In the genomic region with DNA sequence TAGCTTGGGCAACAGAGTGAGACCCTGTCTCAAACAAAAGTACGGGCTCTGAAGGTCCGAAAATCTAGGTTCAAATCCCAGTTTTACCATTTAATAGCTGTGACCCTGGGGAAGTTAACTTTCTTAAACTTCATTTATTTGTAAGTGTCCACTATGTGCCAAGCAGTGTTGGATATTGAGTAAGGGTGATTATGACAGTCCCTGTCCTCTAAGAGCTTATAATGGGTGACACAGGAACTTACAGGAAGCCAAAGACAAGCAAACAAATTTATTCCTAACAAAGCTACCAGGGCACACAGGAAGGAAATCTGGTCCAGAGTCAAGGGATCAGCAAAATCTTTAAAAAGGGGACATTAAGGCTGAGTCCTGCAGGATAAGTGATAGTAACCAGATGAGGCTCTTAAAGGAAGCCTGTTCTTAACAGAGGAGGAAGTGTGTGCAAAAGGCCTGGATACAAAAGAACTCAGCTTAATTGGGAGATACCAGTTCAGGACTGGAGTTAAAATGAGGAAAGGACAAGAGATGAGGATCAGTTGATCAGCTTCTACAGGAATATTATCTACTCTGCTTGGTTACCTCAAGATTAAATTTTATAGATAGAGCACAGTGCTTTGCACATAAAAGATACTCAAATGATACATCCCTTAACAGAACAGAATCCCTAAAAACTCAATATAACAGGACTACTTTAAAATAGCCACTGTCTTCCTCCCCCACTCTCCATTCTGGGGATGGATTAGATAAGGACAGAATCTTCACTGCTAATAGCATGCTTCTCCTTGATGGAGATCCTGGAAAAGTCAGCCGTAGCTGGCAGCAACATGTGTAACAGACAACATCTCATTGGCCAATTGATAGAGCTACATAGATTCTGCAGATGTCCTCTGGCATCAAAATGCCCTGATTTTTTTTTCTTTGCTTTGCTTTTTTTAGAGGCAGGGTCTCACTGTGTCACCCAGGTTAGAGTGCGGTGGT, we compare ENCODE assay signal across 14 cellular contexts. TPM values are rescaled to one million over a fixed set of nuclear protein-coding genes. Genes with fewer than 3 reads are reported as not detected.
DNase-seq lines count a peak whose midpoint lies in the region; ATAC-seq, FAIRE-seq and TF ChIP-seq lines count a peak whose summit lies in the region.
"Had no signal": no experiment of that assay in that cellular context is flagged by ENCODE, and none has a peak within 500 bp of the region (broad histone marks: within the 10 kb centered on the region; RNA-seq: fewer than 3 reads in every experiment).

No MANE protein-coding gene starts in this region.

- no peak overlapping the region for H2AFZ ChIP-seq in K562 (ENCODE audit: low read depth, low read length)

- H3K9ac ChIP-seq in K562 (ENCODE audit: insufficient read depth in 1 of 2, low read depth in 2 of 2, low read length in 2 of 2) = peak overlapping the region in 1 of 2 experiments; percentile 50; a peak in 1 of 4 replicates
- H3K9ac ChIP-seq: BLaER1 had no signal

- no peaks in the 10 kb centered on the region for H3K27me3 ChIP-seq in BE2C
- no peaks in the 10 kb centered on the region for H3K27me3 ChIP-seq in K562 (ENCODE audit: control insufficient read depth in 2 of 2, insufficient read depth in 2 of 2, low read length in 2 of 2)
- H3K27me3 ChIP-seq: BLaER1 had no signal

- intact Hi-C loops in K562 (cut with micrococcal nuclease) = loop anchor here (5.0 to 10.0 kb wide), 2 partner anchors 77 to 140 kb away; no protein-coding TSS in a partner anchor

- TF ChIP-seq CTCF in BE2C (IDR thresholded peaks at IDR 0.05; ENCODE audit: low read depth, low read length) (no peak), K562 (IDR thresholded peaks at IDR 0.05 in 2 of 3, conservative IDR thresholded peaks at IDR 0.05 in 1 of 3; ENCODE audit: insufficient read depth in 2 of 3, low read depth in 1 of 3, low read length in 3 of 3) (no peak)

- no TSS peak for BruUV-seq in K562 (replicated peaks; lab: Mats Ljungman, UMichigan)

- TF ChIP-seq EP300 in K562 (IDR thresholded peaks at IDR 0.05; ENCODE audit: low read length) = no peak

- H3K27ac ChIP-seq in K562 (ENCODE audit: extremely low read depth, low read depth, low read length) = no peak overlapping the region
- H3K27ac ChIP-seq in mesodermal cell (ENCODE audit: low read depth, low read length, severe bottlenecking) = peak overlapping the region; percentile 70
- H3K27ac ChIP-seq: BLaER1 had no signal

- FAIRE-seq in K562 (lab: Jason Lieb, UNC) = no peak

- no peaks in the 10 kb centered on the region for H3K9me3 ChIP-seq in BE2C
- H3K9me3 ChIP-seq in K562 (replicated peaks; ENCODE audit: control insufficient read depth, insufficient read depth, low read depth, low read length) = no peaks in the 10 kb centered on the region
- H3K9me3 ChIP-seq in mesodermal cell (ENCODE audit: control insufficient read depth, low read length) = no peaks in the 10 kb centered on the region
- H3K9me3 ChIP-seq: BLaER1 had no signal

- H3K36me3 ChIP-seq in BE2C (peaks cover 9% of the 10 kb centered on the region), K562 (ENCODE audit: control insufficient read depth, insufficient read depth, low read length) (peaks cover 63% of the 10 kb centered on the region), mesodermal cell (ENCODE audit: control insufficient read depth, insufficient read depth, low read length) (peaks cover 48% of the 10 kb centered on the region)

- ATAC-seq in K562 (no peak), HG02678 (IDR thresholded peaks at IDR 0.05; ENCODE audit: unreplicated experiment) (no peak), GM19023 (IDR thresholded peaks at IDR 0.05; ENCODE audit: unreplicated experiment) (no peak)
- ATAC-seq: activated CD4-positive, CD25-positive, alpha-beta regulatory T cell treated with anti-CD3 and anti-CD28 coated beads, Interleukin-2, amount 50 U/mL, for 24 hours had no signal

- H3K4me1 ChIP-seq in BE2C (peaks cover 6% of the 10 kb centered on the region), K562 (replicated peaks in 1 of 2; ENCODE audit: control insufficient read depth in 2 of 2, insufficient read depth in 2 of 2, low read length in 2 of 2) (peaks cover 14% of the 10 kb centered on the region in 2 experiments), mesodermal cell (ENCODE audit: control insufficient read depth, insufficient read depth, low read length, poor library complexity, severe bottlenecking) (peaks cover 12% of the 10 kb centered on the region)

- DNase-seq in BE2C (peak; percentile 16), GF-D8 (lab: John Stamatoyannopoulos, UW) (peak; percentile 6), K562 (ENCODE audit: extremely low read depth in 1 of 4, low spot score in 3 of 4) (no peak), HCEC 1CT (no peak)
- DNase-seq: activated naive CD4-positive, alpha-beta T cell; erythroblast; H9; NCI-H2029; NCI-H510A had no signal

- POLR2A ChIA-PET in K562 (lab: Yijun Ruan, JAX) = interaction anchor here (0.7 to 1.6 kb wide), 3 partner anchors 8 to 27 kb away, joined by 3 to 4 read pairs (median 3); no protein-coding TSS in a partner anchor

- CTCF ChIA-PET in K562 (lab: Yijun Ruan, JAX; ENCODE audit: low intra/inter-chr PET ratio) = no interaction called here

- peaks cover 8% of the 10 kb centered on the region for H4K20me1 ChIP-seq in K562 (replicated peaks; ENCODE audit: control insufficient read depth, insufficient read depth, low read length)

- H3K4me3 ChIP-seq in BE2C (ENCODE audit: low read depth, low read length) = no peak overlapping the region
- no peak overlapping the region for H3K4me3 ChIP-seq in K562
- H3K4me3 ChIP-seq in mesodermal cell (ENCODE audit: extremely low read depth, insufficient read depth, low read length, poor library complexity, severe bottlenecking) = no peak overlapping the region
- H3K4me3 ChIP-seq: BLaER1 had no signal

- H3K79me2 ChIP-seq in K562 (ENCODE audit: control insufficient read depth, insufficient read depth, low read length) = peaks cover 97% of the 10 kb centered on the region

- in situ Hi-C loops in K562 (cut with MboI) = no loop called here

- TF ChIP-seq RAD21 in K562 (CRISPR knock-in tag; conservative IDR thresholded peaks at IDR 0.05 in 1 of 2, IDR thresholded peaks at IDR 0.05 in 1 of 2) = no peak

- 78% methylated on average over 4 of the region's 4 CpGs for WGBS in K562 (ENCODE audit: insufficient coverage, low coverage, missing lambda C conversion rate)
- WGBS in mesodermal cell (ENCODE audit: insufficient coverage in 2 of 2), 2 experiments = 91 to 97% methylated on average over 2 to 4 of the region's 4 CpGs

- TF ChIP-seq POLR2A in K562 (conservative IDR thresholded peaks at IDR 0.05) = no peak

- H3K9me1 ChIP-seq in K562 (ENCODE audit: control insufficient read depth, insufficient read depth, low read length) = no peaks in the 10 kb centered on the region

- H3K4me2 ChIP-seq in K562 (ENCODE audit: insufficient read depth, low read length) = no peak overlapping the region
- H3K4me2 ChIP-seq: BLaER1 had no signal

TF ChIP-seq in K562, 482 proteins besides CTCF, POLR2A, EP300 and RAD21:
- TF ChIP-seq SPI1 (IDR thresholded peaks at IDR 0.05; ENCODE audit: borderline replicate concordance, low read depth, low read length) (0 out of 2 replicates have a peak, but pooled peaks have one; percentile 16), EGR1 (conservative IDR thresholded peaks at IDR 0.05) (no peak)

RNA-seq across cellular contexts. Expression of a gene that starts 6.1 kb away (rescaled TPM):
- polyA plus RNA-seq in BE2C (2012; ENCODE audit: insufficient read depth, insufficient read length, low read depth) = 183 TPM
- total RNA-seq in K562 (2011; cell fraction: chromatin; rRNA removed; ENCODE audit: low replicate concordance) = 14.6 and 24.3 TPM in 2 replicates
- 12.3 and 12.6 TPM in 2 replicates for total RNA-seq in K562 (2011; cell fraction: nucleolus; rRNA removed)
- total RNA-seq in K562 (2011; cell fraction: nucleoplasm; rRNA removed) = 40.9 and 74.8 TPM in 2 replicates
- total RNA-seq in K562 (2014; rRNA removed) (129 and 158 TPM in 2 replicates), K562 (2014; rRNA removed; fragmentation: Illumina TruSeq; extraction: Trizol) (159 and 172 TPM in 2 replicates), K562 (2015; rRNA removed; fragmentation: Illumina TruSeq; extraction: Trizol) (161 and 182 TPM in 2 replicates), K562 (2021) (122 and 131 TPM in 2 replicates)
- polyA plus RNA-seq in K562 (2011; rRNA removed) (306 and 410 TPM in 2 replicates), K562 (2014; fragmentation: Illumina TruSeq; extraction: Trizol) (208 and 261 TPM in 2 replicates), K562 (2014; fragmentation: Nextera tagmentation; extraction: Ambion mirVana) (10 to 100 TPM; 48.9 to 68.3 TPM), K562 (2014; rRNA removed) (162 and 197 TPM in 2 replicates)
- polyA plus RNA-seq in K562 (2011; cell fraction: cytosol; rRNA removed) = 114 and 326 TPM in 2 replicates
- polyA plus RNA-seq in K562 (2011; cell fraction: nucleus; rRNA removed) = 34.4 and 73.8 TPM in 2 replicates
- polyA plus RNA-seq in K562 (2012) = 163 and 213 TPM in 2 replicates
- polyA minus RNA-seq in K562 (2011; rRNA and poly(A)+ RNA removed) = 151 TPM in 2 replicates
- 31.3 and 55.2 TPM in 2 replicates for polyA minus RNA-seq in K562 (2011; cell fraction: cytosol; rRNA and poly(A)+ RNA removed)
- polyA minus RNA-seq in K562 (2011; cell fraction: nucleus; rRNA and poly(A)+ RNA removed) = 8.2 and 17.7 TPM in 2 replicates
- polyA plus RNA-seq in mesodermal cell (2013, experiment 1 of 2) = 271 TPM
- polyA plus RNA-seq in mesodermal cell (2013, experiment 2 of 2) = 308 TPM

RNA-seq across cellular contexts. Expression of a gene that starts 40.1 kb away (rescaled TPM):
- polyA plus RNA-seq in BE2C (2012; ENCODE audit: insufficient read depth, insufficient read length, low read depth) = 3.0 TPM
- total RNA-seq in K562 (2011; cell fraction: chromatin; rRNA removed; ENCODE audit: low replicate concordance) = 21.2 and 29.8 TPM in 2 replicates
- 12.4 and 14.3 TPM in 2 replicates for total RNA-seq in K562 (2011; cell fraction: nucleolus; rRNA removed)
- total RNA-seq in K562 (2011; cell fraction: nucleoplasm; rRNA removed) = 11.4 and 14.0 TPM in 2 replicates
- 2.2 and 4.2 TPM in 2 replicates for total RNA-seq in K562 (2014; rRNA removed)
- 10.5 and 12.9 TPM in 2 replicates for total RNA-seq in K562 (2014; rRNA removed; fragmentation: Illumina TruSeq; extraction: Trizol)
- total RNA-seq in K562 (2015; rRNA removed; fragmentation: Illumina TruSeq; extraction: Trizol) = 14.0 and 15.5 TPM in 2 replicates
- total RNA-seq in K562 (2021) = 12.3 and 17.5 TPM in 2 replicates
- 6.7 and 8.1 TPM in 2 replicates for polyA plus RNA-seq in K562 (2011; rRNA removed)
- 1.0 and 2.3 TPM in 2 replicates for polyA plus RNA-seq in K562 (2011; cell fraction: cytosol; rRNA removed)
- 4.3 and 4.6 TPM in 2 replicates for polyA plus RNA-seq in K562 (2011; cell fraction: nucleus; rRNA removed)
- polyA plus RNA-seq in K562 (2012) = 6.7 and 9.6 TPM in 2 replicates
- 5.8 and 5.9 TPM in 2 replicates for polyA plus RNA-seq in K562 (2014; fragmentation: Illumina TruSeq; extraction: Trizol)
- polyA plus RNA-seq in K562 (2014; fragmentation: Nextera tagmentation; extraction: Ambion mirVana) = 1 to 10 TPM; 2.6 to 3.8 TPM
- polyA plus RNA-seq in K562 (2014; rRNA removed) = 5.2 and 5.5 TPM in 2 replicates
- 10.0 TPM in 2 replicates for polyA minus RNA-seq in K562 (2011; rRNA and poly(A)+ RNA removed)
- polyA minus RNA-seq in K562 (2011; cell fraction: cytosol; rRNA and poly(A)+ RNA removed) = 9.6 and 11.6 TPM in 2 replicates
- polyA minus RNA-seq in K562 (2011; cell fraction: nucleus; rRNA and poly(A)+ RNA removed) = 12.1 and 16.1 TPM in 2 replicates
- 7.0 TPM for polyA plus RNA-seq in mesodermal cell (2013, experiment 1 of 2)
- 5.1 TPM for polyA plus RNA-seq in mesodermal cell (2013, experiment 2 of 2)

Comparison
In these comparisons a context has a peak if more than half of its experiments do, and no peak if none do; other contexts are left out.
1. DNase-seq: peak in BE2C (single experiment) and GF-D8 (single experiment); none in K562 (0 of 4) and HCEC 1CT (single experiment).